In the genomic region with DNA sequence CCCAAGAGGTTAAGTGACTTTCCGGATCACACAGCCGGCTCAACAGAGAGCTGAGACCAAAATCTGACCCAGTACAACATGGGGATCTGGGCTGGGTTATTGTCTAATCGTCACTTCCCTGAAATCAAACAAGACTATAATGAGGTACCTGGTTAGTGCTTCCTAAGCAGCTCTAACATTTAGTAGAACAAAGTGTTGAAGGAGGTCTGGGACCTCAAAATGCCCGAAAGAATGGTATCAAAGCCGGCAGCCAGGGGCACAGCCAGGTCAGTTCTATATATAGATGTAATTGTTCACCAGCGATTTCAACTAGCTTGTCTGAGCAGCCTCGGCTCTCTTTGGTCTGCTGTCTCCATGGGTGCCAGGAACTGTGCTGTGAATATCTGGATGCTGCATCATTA, we compare ENCODE assay signal across 11 cellular contexts.
"Had no signal": no experiment of that assay in that cellular context is flagged by ENCODE, and none has a peak within 500 bp of the region (broad histone marks: within the 10 kb centered on the region; RNA-seq: fewer than 3 reads in every experiment).

No MANE protein-coding gene starts in this region.

- DNase-seq: activated gamma-delta T cell treated with Interleukin-2 at 50 U/mL for 16 hours; activated T-cell treated with anti-CD3 and anti-CD28 coated beads, Interleukin-2, amount 50 U/mL, for 24 hours; lower lobe of right lung; midbrain; stimulated activated CD4-positive, alpha-beta T cell treated with anti-CD3 and anti-CD28 coated beads, Interleukin-4, amount 100 ng/mL, for 24 hours; SW 1271 had no signal

- H3K9me3 ChIP-seq: prostate gland had no signal

- H3K4me3 ChIP-seq: lower lobe of right lung, prostate gland had no signal

- H3K4me3 Mint-ChIP-seq: activated T-cell treated with anti-CD3 and anti-CD28 coated beads, Interleukin-2, amount 50 U/mL, for 24 hours; central memory CD8-positive, alpha-beta T cell; dendritic cell treated with granulocyte-macrophage colony-stimulating factor and Interleukin-4, amounts not matched to agents 40 ng/mL and 50 ng/mL, for 4 days; stimulated activated naive CD8-positive, alpha-beta T cell treated with anti-CD3 and anti-CD28 coated beads, Interleukin-15, Interleukin-2, amounts not matched to agents 100 ng/mL and 50 ng/mL, for 24 hours had no signal

- H3K4me1 Mint-ChIP-seq: central memory CD8-positive, alpha-beta T cell had no signal

- H3K4me1 ChIP-seq: lower lobe of right lung, prostate gland had no signal

- H3K27ac Mint-ChIP-seq: activated T-cell treated with anti-CD3 and anti-CD28 coated beads, Interleukin-2, amount 50 U/mL, for 24 hours; dendritic cell treated with granulocyte-macrophage colony-stimulating factor and Interleukin-4, amounts not matched to agents 40 ng/mL and 50 ng/mL, for 4 days; stimulated activated naive CD8-positive, alpha-beta T cell treated with anti-CD3 and anti-CD28 coated beads, Interleukin-15, Interleukin-2, amounts not matched to agents 100 ng/mL and 50 ng/mL, for 24 hours had no signal

- H3K36me3 ChIP-seq: lower lobe of right lung, prostate gland had no signal

- ATAC-seq: activated CD4-positive, CD25-positive, alpha-beta regulatory T cell treated with anti-CD3 and anti-CD28 coated beads, Interleukin-2, amount 50 U/mL, for 24 hours; lower lobe of right lung had no signal

- H3K27ac ChIP-seq: lower lobe of right lung, prostate gland had no signal
